ENCODE assay signal across 8 cellular contexts in genomic region chr12:88141425-88141773, GRCh38. TPM values are rescaled to one million over a fixed set of nuclear protein-coding genes. Genes with fewer than 3 reads are reported as not detected.
DNase-seq lines count a peak whose midpoint lies in the region; ATAC-seq and TF ChIP-seq lines count a peak whose summit lies in the region.

No MANE protein-coding gene starts in this region.

- H3K4me1 Mint-ChIP-seq in activated naive CD4-positive, alpha-beta T cell treated with anti-CD3 and anti-CD28 coated beads for 36 hours (ENCODE audit: low read depth), result peaks cover 40% of the 10 kb centered on the region
- H3K4me1 Mint-ChIP-seq in type B pancreatic cell (ENCODE audit: unreplicated experiment), result peaks cover 32% of the 10 kb centered on the region

- H3K27me3 Mint-ChIP-seq in activated naive CD4-positive, alpha-beta T cell treated with anti-CD3 and anti-CD28 coated beads for 36 hours (ENCODE audit: low read depth), result no peaks in the 10 kb centered on the region
- H3K27me3 Mint-ChIP-seq in type B pancreatic cell, result no peaks in the 10 kb centered on the region

- H3K4me3 ChIP-seq in adrenal gland (peak overlapping the region in 3 of 4 donors; percentile 53 to 78 (median 56)), right lobe of liver (peak overlapping the region; percentile 68 to 88 (median 85))

- 3 to 7% (median 6%) methylated on average over 13 of the region's 13 CpGs for WGBS in adrenal gland, 4 donors
- WGBS in right lobe of liver (ENCODE audit: insufficient coverage, low coverage, low lambda C conversion rate, missing lambda C conversion rate), result 5% methylated on average over 13 of the region's 13 CpGs

- peak overlapping the region; percentile 91 for H3K4me3 Mint-ChIP-seq in activated naive CD4-positive, alpha-beta T cell treated with anti-CD3 and anti-CD28 coated beads for 36 hours
- peak overlapping the region; percentile 92 for H3K4me3 Mint-ChIP-seq in type B pancreatic cell

- TF ChIP-seq POLR2A in adrenal gland (IDR thresholded peaks at IDR 0.05) (no peak), right lobe of liver (IDR thresholded peaks at IDR 0.05) (no peak)

- H3K36me3 Mint-ChIP-seq in activated naive CD4-positive, alpha-beta T cell treated with anti-CD3 and anti-CD28 coated beads for 36 hours (ENCODE audit: low read depth), result peaks cover 23% of the 10 kb centered on the region
- H3K36me3 Mint-ChIP-seq in type B pancreatic cell, result peaks cover 16% of the 10 kb centered on the region

- no peaks in the 10 kb centered on the region for H3K9me3 ChIP-seq in adrenal gland (replicated peaks in 1 of 3)
- no peaks in the 10 kb centered on the region for H3K9me3 ChIP-seq in right lobe of liver

- H3K27ac ChIP-seq in adrenal gland (peak overlapping the region in 4 of 5 donors; percentile 15 to 82 (median 49)), right lobe of liver (peak overlapping the region; percentile 60 to 72 (median 64))

- intact Hi-C loops in activated naive CD4-positive, alpha-beta T cell treated with anti-CD3 and anti-CD28 coated beads for 36 hours (cut with micrococcal nuclease), result loop anchor here (5.0 to 10.0 kb wide), 4 partner anchors 1086 to 1616 kb away; no protein-coding TSS in a partner anchor
- intact Hi-C loops in adrenal gland (cut with DNase I), result no loop called here
- intact Hi-C loops in right lobe of liver (cut with DNase I), result no loop called here

- H3K27ac Mint-ChIP-seq in activated naive CD4-positive, alpha-beta T cell treated with anti-CD3 and anti-CD28 coated beads for 36 hours, result peak overlapping the region; percentile 90
- peak overlapping the region; percentile 93 for H3K27ac Mint-ChIP-seq in type B pancreatic cell

- DNase-seq in activated naive CD4-positive, alpha-beta T cell treated with anti-CD3 and anti-CD28 coated beads for 36 hours, result no peak
- no peak for DNase-seq in activated naive CD4-positive, alpha-beta T cell treated with Interleukin-2 at 50 U/mL for 16 hours
- DNase-seq in adrenal gland (no peak), right lobe of liver (no peak), type B pancreatic cell (ENCODE audit: extremely low spot score, unreplicated experiment) (no peak), NCI-H1105 treated with DMSO at 0.1 percent for 48 hours (lab: John Stamatoyannopoulos, UW) (no peak), ecto neural progenitor cell (ENCODE audit: low spot score) (no peak)

- TF ChIP-seq CTCF in adrenal gland (IDR thresholded peaks at IDR 0.05) (no peak), right lobe of liver (IDR thresholded peaks at IDR 0.05) (no peak), type B pancreatic cell (conservative IDR thresholded peaks at IDR 0.05) (no peak)

- H3K27me3 ChIP-seq in adrenal gland (no peaks in the 10 kb centered on the region), right lobe of liver (no peaks in the 10 kb centered on the region)

- H3K4me1 ChIP-seq in adrenal gland (replicated peaks in 1 of 2) (peaks cover 10 to 24% of the 10 kb centered on the region in 2 donors), right lobe of liver (peaks cover 0 to 15% (median 2%) of the 10 kb centered on the region in 4 donors)

- no peak for ATAC-seq in right lobe of liver
- no peak for ATAC-seq in HG03460 (IDR thresholded peaks at IDR 0.05; ENCODE audit: unreplicated experiment)

- CTCF ChIA-PET in activated naive CD4-positive, alpha-beta T cell treated with anti-CD3 and anti-CD28 coated beads for 36 hours (lab: Charles Lee), result no interaction called here

- no peaks in the 10 kb centered on the region for H3K9me3 Mint-ChIP-seq in activated naive CD4-positive, alpha-beta T cell treated with anti-CD3 and anti-CD28 coated beads for 36 hours
- no peaks in the 10 kb centered on the region for H3K9me3 Mint-ChIP-seq in type B pancreatic cell

- H3K36me3 ChIP-seq in adrenal gland (replicated peaks in 1 of 2) (no peaks in the 10 kb centered on the region), right lobe of liver (peaks cover 0 to 2% (median 0%) of the 10 kb centered on the region in 4 donors)

RNA-seq across cellular contexts. Expression of gene CEP290, which starts 0.5 kb away (rescaled TPM):
- 10 to 100 TPM; 12.7 to 13.6 TPM for total RNA-seq in activated naive CD4-positive, alpha-beta T cell treated with anti-CD3 and anti-CD28 coated beads for 36 hours
- total RNA-seq in adrenal gland (10 to 100 TPM in 4 of 8 donors, 1 to 10 TPM in 4; 5.1 to 32.0 (median 10.5) TPM), right lobe of liver (1 to 10 TPM; 2.4 to 4.2 (median 3.5) TPM), type B pancreatic cell (ENCODE audit: low replicate concordance) (8.0 and 28.5 TPM in 2 replicates)
- 10 to 100 TPM in 2 of 3 donors, 1 to 10 TPM in 1; 5.5 to 16.4 (median 10.5) TPM for polyA plus RNA-seq in adrenal gland

RNA-seq across cellular contexts. Expression of gene TMTC3, which starts 0.7 kb away (rescaled TPM):
- 1 to 10 TPM; 5.2 TPM for total RNA-seq in activated naive CD4-positive, alpha-beta T cell treated with anti-CD3 and anti-CD28 coated beads for 36 hours
- total RNA-seq in adrenal gland, result 10 to 100 TPM in 7 of 8 donors, 1 to 10 TPM in 1; 9.4 to 25.5 (median 16.5) TPM
- polyA plus RNA-seq in adrenal gland, result 10 to 100 TPM in 1 of 3 donors, 1 to 10 TPM in 2; 2.9 to 11.0 (median 4.5) TPM
- total RNA-seq in right lobe of liver, result 10 to 100 TPM in 4 of 6 experiments, 1 to 10 TPM in 2; 9.5 to 15.7 (median 12.8) TPM
- total RNA-seq in type B pancreatic cell (ENCODE audit: low replicate concordance), result 34.1 and 38.5 TPM in 2 replicates
